ENCODE assay signal across 18 cellular contexts in the genomic region with DNA sequence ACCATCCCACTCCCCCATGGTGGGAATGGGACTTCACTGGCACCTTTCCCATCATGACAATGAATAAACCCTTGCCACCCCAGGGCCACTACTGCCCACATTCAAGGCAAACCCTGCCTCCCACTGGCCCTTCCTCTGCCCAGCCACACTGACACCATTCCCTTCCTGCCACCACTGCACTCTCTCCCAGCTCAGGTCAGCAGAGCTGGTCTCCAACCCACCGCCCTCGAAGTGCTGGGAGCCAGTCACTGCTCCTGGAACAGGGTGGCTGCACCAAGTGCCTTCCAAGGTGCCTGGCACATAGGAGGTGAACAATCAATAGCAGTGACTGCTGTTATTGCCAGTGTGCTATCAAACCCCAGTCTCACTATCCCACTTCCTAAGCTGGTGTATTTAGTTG. TPM values are rescaled to one million over a fixed set of nuclear protein-coding genes. Genes with fewer than 3 reads are reported as not detected.
DNase-seq lines count a peak whose midpoint lies in the region; ATAC-seq, FAIRE-seq and TF ChIP-seq lines count a peak whose summit lies in the region.
"Had no signal": no experiment of that assay in that cellular context is flagged by ENCODE, and none has a peak within 500 bp of the region (broad histone marks: within the 10 kb centered on the region; RNA-seq: fewer than 3 reads in every experiment).

No MANE protein-coding gene starts in this region.

- CTCF ChIA-PET in IMR-90 (lab: Yijun Ruan, JAX) = no interaction called here

- H3K14ac ChIP-seq in IMR-90 (replicated peaks; ENCODE audit: low read depth, low read length) = no peak overlapping the region

- H3K23ac ChIP-seq in IMR-90 (ENCODE audit: low read depth, low read length) = no peak overlapping the region

- no peak for ATAC-seq in CD4-positive, CD25-positive, alpha-beta regulatory T cell (ENCODE audit: low read depth in 2 of 2)
- ATAC-seq in IMR-90 (ENCODE audit: low read depth) = no peak
- ATAC-seq in foreskin keratinocyte = no peak

- H3K4ac ChIP-seq in IMR-90 (ENCODE audit: low read depth, low read length) = no peak overlapping the region

- peaks cover 10% of the 10 kb centered on the region for H3K9me1 ChIP-seq in IMR-90 (ENCODE audit: insufficient read depth, low read length)

- WGBS in IMR-90 (ENCODE audit: extremely low coverage in 2 of 2, insufficient read length in 1 of 2), 2 experiments = 100% methylated on average over 2 of the region's 2 CpGs; no CpG with 5 or more reads in 1 of the 2 experiments
- WGBS in sigmoid colon, 2 donors = 97 to 98% methylated on average over 2 of the region's 2 CpGs

- no peak for DNase-seq in CD4-positive, CD25-positive, alpha-beta regulatory T cell
- no peak for DNase-seq in IMR-90
- DNase-seq in kidney = peak; percentile 51
- no peak for DNase-seq in progenitor cell of endocrine pancreas (ENCODE audit: low spot score, unreplicated experiment)
- no peak for DNase-seq in urothelium cell line (ENCODE audit: low spot score)
- no peak for DNase-seq in sigmoid colon
- no peak for DNase-seq in foreskin keratinocyte
- DNase-seq in GDM1 (lab: John Stamatoyannopoulos, UW) = no peak
- DNase-seq: CD4-positive, alpha-beta memory T cell; DMS153; DMS79; GF-D8; GOT3 had no signal

- no peak for TF ChIP-seq EP300 in sigmoid colon (IDR thresholded peaks at IDR 0.05)

- no peak overlapping the region for H3K56ac ChIP-seq in IMR-90 (ENCODE audit: extremely low read depth, insufficient read depth, low read length)

- H3K9ac ChIP-seq in IMR-90 (ENCODE audit: low read depth, low read length) = no peak overlapping the region
- H3K9ac ChIP-seq in kidney (ENCODE audit: low read length in 2 of 2) = no peak overlapping the region
- H3K9ac ChIP-seq: KMS-11 had no signal

- intact Hi-C loops in IMR-90 (cut with micrococcal nuclease) = no loop called here
- intact Hi-C loops in kidney (cut with DNase I) = no loop called here
- intact Hi-C loops in sigmoid colon (cut with DNase I) = no loop called here

- H2AFZ ChIP-seq in IMR-90 (replicated peaks; ENCODE audit: low read length, poor library complexity) = peak overlapping the region; percentile 7

- no peak overlapping the region for H3K18ac ChIP-seq in IMR-90 (ENCODE audit: low read depth, low read length)

- H3K4me1 ChIP-seq in CD4-positive, CD25-positive, alpha-beta regulatory T cell (ENCODE audit: control insufficient read depth, insufficient read depth, low read length, poor library complexity, severe bottlenecking) = no peaks in the 10 kb centered on the region
- H3K4me1 ChIP-seq in IMR-90 (ENCODE audit: control insufficient read depth, insufficient read depth, low read length) (no peaks in the 10 kb centered on the region), kidney (ENCODE audit: control insufficient read depth in 1 of 2, insufficient read depth in 1 of 2, low read depth in 1 of 2, low read length in 2 of 2) (peaks cover 5 to 16% of the 10 kb centered on the region in 2 donors), sigmoid colon (peaks cover 0 to 31% (median 18%) of the 10 kb centered on the region in 4 donors), foreskin keratinocyte (no peaks in the 10 kb centered on the region)

- H2AK5ac ChIP-seq in IMR-90 (ENCODE audit: low read depth, low read length) = no peak overlapping the region

- H2BK20ac ChIP-seq in IMR-90 (ENCODE audit: low read depth, low read length) = no peak overlapping the region

- H3K4me3 Mint-ChIP-seq in CD4-positive, CD25-positive, alpha-beta regulatory T cell = no peak overlapping the region
- no peak overlapping the region for H3K4me3 Mint-ChIP-seq in progenitor cell of endocrine pancreas (ENCODE audit: low read depth)
- H3K4me3 Mint-ChIP-seq: B cell; CD4-positive, alpha-beta memory T cell had no signal

- H3K36me3 Mint-ChIP-seq in CD4-positive, CD25-positive, alpha-beta regulatory T cell = peaks cover 26% of the 10 kb centered on the region
- H3K36me3 Mint-ChIP-seq in progenitor cell of endocrine pancreas (ENCODE audit: insufficient read depth) = peaks cover 9% of the 10 kb centered on the region

- H3K36me3 ChIP-seq in CD4-positive, CD25-positive, alpha-beta regulatory T cell (ENCODE audit: control insufficient read depth, insufficient read depth, low read length) = peaks cover 2% of the 10 kb centered on the region
- H3K36me3 ChIP-seq in IMR-90 (ENCODE audit: control insufficient read depth, insufficient read depth, low read length) (peaks cover 3% of the 10 kb centered on the region; the same call in 1 of the 2 replicates), kidney (ENCODE audit: control insufficient read depth in 1 of 2, insufficient read depth in 2 of 2, low read length in 2 of 2) (no peaks in the 10 kb centered on the region), sigmoid colon (no peaks in the 10 kb centered on the region)
- H3K36me3 ChIP-seq: HAP-1 had no signal

- no peaks in the 10 kb centered on the region for H3K27me3 ChIP-seq in CD4-positive, CD25-positive, alpha-beta regulatory T cell (ENCODE audit: control insufficient read depth, insufficient read depth, low read length)
- H3K27me3 ChIP-seq in IMR-90 (ENCODE audit: control insufficient read depth, insufficient read depth, low read length) = no peaks in the 10 kb centered on the region
- H3K27me3 ChIP-seq in sigmoid colon = no peaks in the 10 kb centered on the region
- no peaks in the 10 kb centered on the region for H3K27me3 ChIP-seq in foreskin keratinocyte

- H3K4me3 ChIP-seq in CD4-positive, CD25-positive, alpha-beta regulatory T cell (ENCODE audit: low read depth, low read length) = no peak overlapping the region
- H3K4me3 ChIP-seq in IMR-90 (ENCODE audit: insufficient read depth, low read depth, low read length) = no peak overlapping the region
- no peak overlapping the region for H3K4me3 ChIP-seq in kidney (ENCODE audit: low read length in 2 of 2)
- no peak overlapping the region for H3K4me3 ChIP-seq in sigmoid colon
- H3K4me3 ChIP-seq: HAP-1 had no signal

- H4K20me1 ChIP-seq in IMR-90 (ENCODE audit: insufficient read depth, low read length) = peaks cover 5% of the 10 kb centered on the region; the same call in 1 of the 2 replicates

- H4K91ac ChIP-seq in IMR-90 (ENCODE audit: insufficient read depth, low read depth, low read length) = no peak overlapping the region

- H3K9me3 ChIP-seq in CD4-positive, CD25-positive, alpha-beta regulatory T cell (ENCODE audit: control insufficient read depth in 2 of 2, low read length in 2 of 2) = no peaks in the 10 kb centered on the region
- H3K9me3 ChIP-seq in IMR-90 (ENCODE audit: control insufficient read depth, insufficient read depth, low read length) = no peaks in the 10 kb centered on the region
- H3K9me3 ChIP-seq in kidney (ENCODE audit: control insufficient read depth in 1 of 2, low read length in 2 of 2) = no peaks in the 10 kb centered on the region
- H3K9me3 ChIP-seq in sigmoid colon = no peaks in the 10 kb centered on the region
- H3K9me3 ChIP-seq: HAP-1 had no signal

- POLR2A ChIA-PET in IMR-90 (lab: Charles Lee; ENCODE audit: unreplicated experiment) = no interaction called here

- peaks cover 9 to 16% (median 13%) of the 10 kb centered on the region in 4 donors for H3K4me1 Mint-ChIP-seq in CD4-positive, CD25-positive, alpha-beta regulatory T cell
- peaks cover 13% of the 10 kb centered on the region for H3K4me1 Mint-ChIP-seq in progenitor cell of endocrine pancreas (ENCODE audit: low read depth)

- no peak overlapping the region for H4K8ac ChIP-seq in IMR-90 (ENCODE audit: low read depth in 2 of 2, low read length in 2 of 2)

- no TSS peak for BruUV-seq in IMR-90 (replicated peaks; lab: Mats Ljungman, UMichigan)

- TF ChIP-seq POLR2A in IMR-90 (IDR thresholded peaks at IDR 0.05; ENCODE audit: low read depth, low read length) = no peak
- no peak for TF ChIP-seq POLR2A in sigmoid colon (IDR thresholded peaks at IDR 0.05)

- H3K4me2 ChIP-seq in IMR-90 (ENCODE audit: low read depth, low read length) = no peak overlapping the region
- H3K4me2 ChIP-seq: KMS-11 had no signal

- H4K5ac ChIP-seq in IMR-90 (ENCODE audit: low read depth, low read length) = no peak overlapping the region

- no peaks in the 10 kb centered on the region for H3K9me3 Mint-ChIP-seq in CD4-positive, CD25-positive, alpha-beta regulatory T cell
- H3K9me3 Mint-ChIP-seq in progenitor cell of endocrine pancreas (ENCODE audit: low read depth) = no peaks in the 10 kb centered on the region
- H3K9me3 Mint-ChIP-seq: CD4-positive, alpha-beta memory T cell had no signal

- TF ChIP-seq CTCF in IMR-90 (conservative IDR thresholded peaks at IDR 0.05; ENCODE audit: low read depth, low read length) (no peak), kidney (IDR thresholded peaks at IDR 0.05; ENCODE audit: borderline replicate concordance, extremely low read depth, insufficient read depth) (no peak), progenitor cell of endocrine pancreas (IDR thresholded peaks at IDR 0.05; ENCODE audit: unreplicated experiment) (no peak), sigmoid colon (IDR thresholded peaks at IDR 0.05) (no peak), foreskin keratinocyte (conservative IDR thresholded peaks at IDR 0.05) (no peak)

- dilution Hi-C loops in IMR-90 (cut with HindIII; ENCODE audit: low sequenced_read_pairs, unreplicated experiment) = no loop called here

- in situ Hi-C loops in IMR-90 (cut with MboI; ENCODE audit: low sequenced_read_pairs) = no loop called here

- no peak overlapping the region for H3K27ac ChIP-seq in CD4-positive, CD25-positive, alpha-beta regulatory T cell (ENCODE audit: insufficient read depth, low read length, poor library complexity, severe bottlenecking)
- H3K27ac ChIP-seq in IMR-90 (ENCODE audit: insufficient read depth, low read length) (no peak overlapping the region), kidney (ENCODE audit: low read depth in 2 of 2, low read length in 2 of 2) (no peak overlapping the region), sigmoid colon (no peak overlapping the region), foreskin keratinocyte (no peak overlapping the region)
- H3K27ac ChIP-seq: C4-2B, KMS-11 had no signal

- TF ChIP-seq RAD21 in IMR-90 (IDR thresholded peaks at IDR 0.05; ENCODE audit: low read length) = no peak

- H3K27ac Mint-ChIP-seq in CD4-positive, CD25-positive, alpha-beta regulatory T cell = peak overlapping the region in 2 of 3 donors; percentile 23 to 54
- peak overlapping the region; percentile 64 for H3K27ac Mint-ChIP-seq in progenitor cell of endocrine pancreas
- H3K27ac Mint-ChIP-seq: B cell; CD4-positive, alpha-beta memory T cell had no signal

- H3K79me1 ChIP-seq in IMR-90 (ENCODE audit: low read depth in 1 of 2, low read length in 2 of 2) = peaks cover 18% of the 10 kb centered on the region in 2 experiments; a peak in 3 of 4 replicates

- no peak overlapping the region for H2AK9ac ChIP-seq in IMR-90 (replicated peaks; ENCODE audit: low read depth, low read length, poor library complexity)

- H2BK120ac ChIP-seq in IMR-90 (ENCODE audit: low read depth, low read length) = no peak overlapping the region

- H2BK15ac ChIP-seq in IMR-90 (ENCODE audit: low read depth, low read length) = no peak overlapping the region

- no peak overlapping the region for H2BK5ac ChIP-seq in IMR-90 (ENCODE audit: low read depth, low read length, poor library complexity, severe bottlenecking)

- H3K27me3 Mint-ChIP-seq in CD4-positive, CD25-positive, alpha-beta regulatory T cell = no peaks in the 10 kb centered on the region
- H3K27me3 Mint-ChIP-seq in progenitor cell of endocrine pancreas = no peaks in the 10 kb centered on the region
- H3K27me3 Mint-ChIP-seq: CD4-positive, alpha-beta memory T cell had no signal

- FAIRE-seq in kidney (lab: Jason Lieb, UNC) = no peak
- no peak for FAIRE-seq in urothelium cell line (lab: Jason Lieb, UNC)
- FAIRE-seq: GM19239 had no signal

RNA-seq across cellular contexts. Expression of a gene that starts 27.1 kb away (rescaled TPM):
- total RNA-seq in CD4-positive, CD25-positive, alpha-beta regulatory T cell = 15.8 TPM
- 1 to 10 TPM; 2.6 to 3.0 (median 2.7) TPM for polyA plus RNA-seq in CD4-positive, CD25-positive, alpha-beta regulatory T cell
- total RNA-seq in IMR-90 (2012; rRNA removed) (6.5 and 6.7 TPM in 2 replicates), kidney (8.0 TPM), progenitor cell of endocrine pancreas (19.3 and 23.4 TPM in 2 replicates), sigmoid colon (10 to 100 TPM in 1 of 4 donors, 1 to 10 TPM in 3; 6.3 to 11.9 (median 6.7) TPM), foreskin keratinocyte (6.1 and 6.5 TPM in 2 replicates)
- polyA plus RNA-seq in IMR-90 (2012; rRNA removed) (3.1 and 4.5 TPM in 2 replicates), kidney (ENCODE audit: insufficient read depth, low read depth, low replicate concordance) (1.5 TPM), sigmoid colon (1 to 10 TPM; 1.8 to 3.7 (median 3.2) TPM), foreskin keratinocyte (1.2 and 1.5 TPM in 2 replicates)
- polyA plus RNA-seq in IMR-90 (2012; cell fraction: cytosol; rRNA removed) = 1.8 TPM in 2 replicates
- polyA plus RNA-seq in IMR-90 (2012; cell fraction: nucleus; rRNA removed; ENCODE audit: low replicate concordance) = 16.1 and 20.0 TPM in 2 replicates
